8 cellular contexts compared by ENCODE assay signal in genomic region chr11:10450451-10451398, GRCh38. TPM values are rescaled to one million over a fixed set of nuclear protein-coding genes. Genes with fewer than 3 reads are reported as not detected.
A peak's percentile ranks its signal among the peaks of the same experiment; 100 is the strongest.
DNase-seq lines count a peak whose midpoint lies in the region; ATAC-seq and TF ChIP-seq lines count a peak whose summit lies in the region.

No MANE protein-coding gene starts in this region.

- DNase-seq in AG04450 (ENCODE audit: low read depth, low spot score): no peak
- DNase-seq in adrenal gland: peak; percentile 58 to 82 (median 64)
- no peak for DNase-seq in right atrium auricular region (ENCODE audit: low spot score)
- DNase-seq in renal cortical epithelial cell (ENCODE audit: low read depth): peak; percentile 28

- TF ChIP-seq POLR2A in adrenal gland (IDR thresholded peaks at IDR 0.05): peak in 1 of 2 donors; percentile 56

- intact Hi-C loops in adrenal gland (cut with DNase I): no loop called here

- peak overlapping the region; percentile 31 for H3K4me3 ChIP-seq in AG04450 (ENCODE audit: low read depth, low read length)
- H3K4me3 ChIP-seq in OCI-LY3 (ENCODE audit: low read length): peak overlapping the region; percentile 94
- H3K4me3 ChIP-seq in adrenal gland: peak overlapping the region in 3 of 4 donors; percentile 8 to 72 (median 52)
- peak overlapping the region; percentile 35 to 60 for H3K4me3 ChIP-seq in right atrium auricular region

- ATAC-seq in GM19455 (IDR thresholded peaks at IDR 0.05; ENCODE audit: unreplicated experiment) (peak; percentile 31), HG03159 (IDR thresholded peaks at IDR 0.05; ENCODE audit: unreplicated experiment) (no peak), HG02973 (IDR thresholded peaks at IDR 0.05; ENCODE audit: unreplicated experiment) (no peak)

- peaks cover 45% of the 10 kb centered on the region for H3K4me1 ChIP-seq in OCI-LY3 (ENCODE audit: low read length)
- H3K4me1 ChIP-seq in adrenal gland (replicated peaks in 1 of 2): peaks cover 16 to 29% of the 10 kb centered on the region in 2 donors
- H3K4me1 ChIP-seq in right atrium auricular region: peaks cover 0 to 17% of the 10 kb centered on the region in 2 donors

- H3K27ac ChIP-seq in AG04450 (ENCODE audit: low read depth, low read length): no peak overlapping the region
- H3K27ac ChIP-seq in OCI-LY3 (ENCODE audit: low read length): peak overlapping the region; percentile 71
- H3K27ac ChIP-seq in adrenal gland: peak overlapping the region; percentile 50 to 93 (median 92)
- H3K27ac ChIP-seq in right atrium auricular region: peak overlapping the region; percentile 33 to 37

- no peaks in the 10 kb centered on the region for H3K36me3 ChIP-seq in OCI-LY3 (replicated peaks; ENCODE audit: low read depth, low read length)
- H3K36me3 ChIP-seq in adrenal gland (replicated peaks in 1 of 2): no peaks in the 10 kb centered on the region
- H3K36me3 ChIP-seq in right atrium auricular region: no peaks in the 10 kb centered on the region

- CTCF ChIA-PET in AG04450 (lab: Charles Lee): interaction anchor here (1.6 kb wide), 1 partner anchor 286 kb away, joined by 3 read pairs; no protein-coding TSS in a partner anchor

- no peaks in the 10 kb centered on the region for H4K20me1 ChIP-seq in OCI-LY3 (ENCODE audit: insufficient read depth, low read length)

- H2AFZ ChIP-seq in OCI-LY3 (ENCODE audit: low read depth, low read length): peak overlapping the region; percentile 64

- peak overlapping the region; percentile 68 for H3K9ac ChIP-seq in OCI-LY3 (ENCODE audit: low read length)

- H3K9me3 ChIP-seq in AG04450 (ENCODE audit: control insufficient read depth, insufficient read depth, low read length) (no peaks in the 10 kb centered on the region; the same call in 1 of the 2 replicates), OCI-LY3 (ENCODE audit: insufficient read depth, low read length) (no peaks in the 10 kb centered on the region), adrenal gland (replicated peaks in 1 of 3) (no peaks in the 10 kb centered on the region), right atrium auricular region (no peaks in the 10 kb centered on the region)

- no peaks in the 10 kb centered on the region for H3K27me3 ChIP-seq in AG04450 (ENCODE audit: control insufficient read depth, insufficient read depth, low read length)
- H3K27me3 ChIP-seq in OCI-LY3 (ENCODE audit: low read depth, low read length): peaks cover 39% of the 10 kb centered on the region
- H3K27me3 ChIP-seq in adrenal gland: no peaks in the 10 kb centered on the region
- no peaks in the 10 kb centered on the region for H3K27me3 ChIP-seq in right atrium auricular region

- peak overlapping the region; percentile 100 for H3K4me2 ChIP-seq in OCI-LY3 (ENCODE audit: low read length)

- POLR2A ChIA-PET in AG04450 (lab: Yijun Ruan, JAX): no interaction called here

- 0 out of 2 replicates have a peak, but pooled peaks cover 3% of the 10 kb centered on the region for H3K79me2 ChIP-seq in OCI-LY3 (ENCODE audit: low read length)

- 4 to 25% (median 8%) methylated on average over 30 to 94 of the region's 95 CpGs for WGBS in adrenal gland, 4 donors

- TF ChIP-seq CTCF in AG04450 (IDR thresholded peaks at IDR 0.05; ENCODE audit: low read depth, low read length) (peak; percentile 47), OCI-LY3 (IDR thresholded peaks at IDR 0.05; ENCODE audit: low read depth, low read length) (peak; percentile 0; the same call in 1 of the 2 replicates), adrenal gland (IDR thresholded peaks at IDR 0.05) (peak; percentile 41 to 80 (median 64)), right atrium auricular region (IDR thresholded peaks at IDR 0.05) (peak in 1 of 2 donors; percentile 50)

RNA-seq across cellular contexts. Expression of gene AMPD3, which starts 4.3 kb away (rescaled TPM):
- polyA plus RNA-seq in AG04450 (2011; rRNA removed): 19.6 and 22.2 TPM in 2 replicates
- 30.9 and 50.1 TPM in 2 replicates for polyA minus RNA-seq in AG04450 (2011; rRNA and poly(A)+ RNA removed)
- total RNA-seq in adrenal gland: 10 to 100 TPM; 16.9 to 64.1 (median 45.7) TPM
- 10 to 100 TPM; 16.5 to 26.0 (median 18.7) TPM for polyA plus RNA-seq in adrenal gland
- 1 to 10 TPM; 2.8 to 5.3 TPM for total RNA-seq in right atrium auricular region
- total RNA-seq in renal cortical epithelial cell: 6.7 and 6.8 TPM in 2 replicates

Comparison
In these comparisons a context has a peak if more than half of its experiments do, and no peak if none do; other contexts are left out.
1. DNase-seq: peak in adrenal gland (7 of 7) and renal cortical epithelial cell (single experiment); none in AG04450 (single experiment) and right atrium auricular region (single experiment).
2. H3K4me3 ChIP-seq: peak in every context shown above with its lines; median percentile 94 in OCI-LY3; 52 in adrenal gland; 48 in right atrium auricular region; 31 in AG04450.